Comparison of ENCODE assay signal across 9 cellular contexts in genomic region chr10:96700477-96701099, GRCh38. TPM values are rescaled to one million over a fixed set of nuclear protein-coding genes. Genes with fewer than 3 reads are reported as not detected.
DNase-seq lines count a peak whose midpoint lies in the region; ATAC-seq, FAIRE-seq and TF ChIP-seq lines count a peak whose summit lies in the region.
"Had no signal": no experiment of that assay in that cellular context is flagged by ENCODE, and none has a peak within 500 bp of the region (broad histone marks: within the 10 kb centered on the region; RNA-seq: fewer than 3 reads in every experiment).

No MANE protein-coding gene starts in this region.

- H3K4me1 Mint-ChIP-seq in activated T-helper 17 cell treated with anti-CD3 and anti-CD28 coated beads, Interleukin-2, amount 50 U/mL, for 72 hours = peaks cover 7% of the 10 kb centered on the region

- H3K9me3 ChIP-seq in right lobe of liver (no peaks in the 10 kb centered on the region), kidney (ENCODE audit: control insufficient read depth in 1 of 2, low read length in 2 of 2) (no peaks in the 10 kb centered on the region)

- no peak for TF ChIP-seq POLR2A in right lobe of liver (IDR thresholded peaks at IDR 0.05)

- ATAC-seq in GM18511 (IDR thresholded peaks at IDR 0.05; ENCODE audit: unreplicated experiment) (peak; percentile 76), GM21717 (IDR thresholded peaks at IDR 0.05; ENCODE audit: unreplicated experiment) (peak; percentile 65), HG03571 (IDR thresholded peaks at IDR 0.05; ENCODE audit: unreplicated experiment) (peak; percentile 62), right lobe of liver (peak; percentile 47 to 77 (median 56))
- ATAC-seq in activated T-helper 17 cell treated with anti-CD3 and anti-CD28 coated beads, Interleukin-2, amount 50 U/mL, for 72 hours (replicated peaks) = no peak

- H3K36me3 ChIP-seq in right lobe of liver (peaks cover 0 to 7% (median 2%) of the 10 kb centered on the region in 4 donors), kidney (ENCODE audit: control insufficient read depth in 1 of 2, insufficient read depth in 2 of 2, low read length in 2 of 2) (no peaks in the 10 kb centered on the region)

- H3K4me1 ChIP-seq in right lobe of liver (peaks cover 0 to 8% (median 3%) of the 10 kb centered on the region in 4 donors), kidney (ENCODE audit: control insufficient read depth in 1 of 2, insufficient read depth in 1 of 2, low read depth in 1 of 2, low read length in 2 of 2) (no peaks in the 10 kb centered on the region)

- TF ChIP-seq CTCF in right lobe of liver (IDR thresholded peaks at IDR 0.05) = no peak
- no peak for TF ChIP-seq CTCF in kidney (IDR thresholded peaks at IDR 0.05; ENCODE audit: borderline replicate concordance, extremely low read depth, insufficient read depth)

- H3K4me3 ChIP-seq in right lobe of liver = no peak overlapping the region
- no peak overlapping the region for H3K4me3 ChIP-seq in kidney (ENCODE audit: low read length in 2 of 2)

- intact Hi-C loops in right lobe of liver (cut with DNase I) (no loop called here), kidney (cut with DNase I) (no loop called here)

- FAIRE-seq in kidney (lab: Jason Lieb, UNC) = no peak

- no peaks in the 10 kb centered on the region for H3K27me3 Mint-ChIP-seq in activated T-helper 17 cell treated with anti-CD3 and anti-CD28 coated beads, Interleukin-2, amount 50 U/mL, for 72 hours

- H3K27ac ChIP-seq in right lobe of liver (no peak overlapping the region), kidney (ENCODE audit: low read depth in 2 of 2, low read length in 2 of 2) (no peak overlapping the region)

- no peak overlapping the region for H3K27ac Mint-ChIP-seq in activated T-helper 17 cell treated with anti-CD3 and anti-CD28 coated beads, Interleukin-2, amount 50 U/mL, for 72 hours
- H3K27ac Mint-ChIP-seq: T-helper 1 cell treated with Interleukin-12 subunit alpha and Interleukin-12 subunit beta and Interleukin-4 antibody, amounts not matched to agents 30 μg/mL and 1 μg/mL, for 36 hours had no signal

- no peak overlapping the region for H3K4me3 Mint-ChIP-seq in activated T-helper 17 cell treated with anti-CD3 and anti-CD28 coated beads, Interleukin-2, amount 50 U/mL, for 72 hours
- H3K4me3 Mint-ChIP-seq: T-helper 1 cell treated with Interleukin-12 subunit alpha and Interleukin-12 subunit beta and Interleukin-4 antibody, amounts not matched to agents 30 μg/mL and 1 μg/mL, for 36 hours had no signal

- 75% methylated on average over 9 of the region's 12 CpGs for WGBS in right lobe of liver (ENCODE audit: insufficient coverage, low coverage, low lambda C conversion rate, missing lambda C conversion rate)

- H3K27me3 ChIP-seq in right lobe of liver = no peaks in the 10 kb centered on the region

- no peaks in the 10 kb centered on the region for H3K9me3 Mint-ChIP-seq in activated T-helper 17 cell treated with anti-CD3 and anti-CD28 coated beads, Interleukin-2, amount 50 U/mL, for 72 hours
- H3K9me3 Mint-ChIP-seq: T-helper 1 cell treated with Interleukin-12 subunit alpha and Interleukin-12 subunit beta and Interleukin-4 antibody, amounts not matched to agents 30 μg/mL and 1 μg/mL, for 36 hours had no signal

- DNase-seq in right lobe of liver = peak in 2 of 3 donors; percentile 37 to 65
- DNase-seq in kidney = no peak
- no peak for DNase-seq in NCI-H774 (lab: John Stamatoyannopoulos, UW)
- DNase-seq in NCI-H1092 treated with DMSO at 0.1 percent for 48 hours (lab: John Stamatoyannopoulos, UW) = no peak

- H3K9ac ChIP-seq in kidney (ENCODE audit: low read length in 2 of 2) = no peak overlapping the region

- no peaks in the 10 kb centered on the region for H3K36me3 Mint-ChIP-seq in activated T-helper 17 cell treated with anti-CD3 and anti-CD28 coated beads, Interleukin-2, amount 50 U/mL, for 72 hours (ENCODE audit: low read depth)

RNA-seq across cellular contexts. Expression of gene PIK3AP1, which starts 19.7 kb away (rescaled TPM):
- total RNA-seq in right lobe of liver (100 to 1,000 TPM in 4 of 6 experiments, 10 to 100 TPM in 2; 36.2 to 197 (median 141) TPM), kidney (28.4 TPM)
- 1 to 10 TPM; 4.3 to 6.6 TPM for total RNA-seq in activated T-helper 17 cell treated with anti-CD3 and anti-CD28 coated beads, Interleukin-2, amount 50 U/mL, for 72 hours
- 6.5 TPM for polyA plus RNA-seq in kidney (ENCODE audit: insufficient read depth, low read depth, low replicate concordance)

Comparison
In these comparisons a context has a peak if more than half of its experiments do, and no peak if none do; other contexts are left out.
1. DNase-seq: peak in right lobe of liver (2 of 3); none in kidney (single experiment), NCI-H774 (single experiment) and NCI-H1092 treated with DMSO at 0.1 percent for 48 hours (single experiment).